ENCODE assay signal across 1 cellular context in genomic region chr9:8822667-8823025, GRCh38.
TF ChIP-seq lines count a peak whose summit lies in the region.

No MANE protein-coding gene starts in this region.

TF ChIP-seq in liver, 16 proteins besides CTCF, POLR2A, EP300 and RAD21 (continued from another document):
- peak; percentile 73 for TF ChIP-seq ZBTB33 (IDR thresholded peaks at IDR 0.05)
- TF ChIP-seq HNF4G (IDR thresholded peaks at IDR 0.05), result peak; percentile 78
- TF ChIP-seq JUND (IDR thresholded peaks at IDR 0.05), result peak; percentile 20 to 53
- peak; percentile 84 to 85 for TF ChIP-seq HNF4A (conservative IDR thresholded peaks at IDR 0.05)
- no peak for TF ChIP-seq GABPA (IDR thresholded peaks at IDR 0.05 in 1 of 2, conservative IDR thresholded peaks at IDR 0.05 in 1 of 2)
